31 cellular contexts compared by ENCODE assay signal in genomic region chr10:1698185-1698584, GRCh38. TPM values are rescaled to one million over a fixed set of nuclear protein-coding genes. Genes with fewer than 3 reads are reported as not detected.
"Had no signal": no experiment of that assay in that cellular context is flagged by ENCODE, and none has a peak within 500 bp of the region (broad histone marks: within the 10 kb centered on the region; RNA-seq: fewer than 3 reads in every experiment).

No MANE protein-coding gene starts in this region.

- H3K4me3 Mint-ChIP-seq: activated CD4-positive, alpha-beta memory T cell treated with anti-CD3 and anti-CD28 coated beads, Interleukin-2, amount 10 ng/mL, durations not matched to agents 7 days and 5 days; activated naive CD4-positive, alpha-beta T cell treated with anti-CD3 and anti-CD28 coated beads, Interleukin-2, amount 10 ng/mL, durations not matched to agents 7 days and 5 days; activated naive CD8-positive, alpha-beta T cell treated with anti-CD3 and anti-CD28 coated beads for 36 hours; activated T-helper 17 cell treated with anti-CD3 and anti-CD28 coated beads, Interleukin-2, amount 50 U/mL, for 72 hours; T-cell had no signal

- H3K27me3 ChIP-seq: ascending aorta, body of pancreas had no signal

- H3K36me3 ChIP-seq: ascending aorta had no signal

- H3K9me3 ChIP-seq: ascending aorta, body of pancreas had no signal

- H3K4me2 ChIP-seq: KMS-11, PC-9 had no signal

- DNase-seq: activated CD4-positive, alpha-beta memory T cell treated with anti-CD3 and anti-CD28 coated beads, Interleukin-2, amount 10 ng/mL, durations not matched to agents 7 days and 5 days; activated CD4-positive, alpha-beta T cell treated with anti-CD3 and anti-CD28 coated beads, Interleukin-2, amount 50 U/mL, for 1 hour; activated CD4-positive, CD25-positive, alpha-beta regulatory T cell; activated gamma-delta T cell; activated naive CD4-positive, alpha-beta T cell treated with anti-CD3 and anti-CD28 coated beads, Interleukin-2, amount 10 ng/mL, durations not matched to agents 7 days and 5 days; activated naive CD8-positive, alpha-beta T cell treated with anti-CD3 and anti-CD28 coated beads for 36 hours; activated T-cell treated with anti-CD3 and anti-CD28 coated beads for 4 hours; activated T-cell treated with anti-CD3 and anti-CD28 coated beads, Interleukin-2, amount 50 U/mL, for 48 hours; amniotic stem cell; body of pancreas; central memory CD4-positive, alpha-beta T cell; MM.1S; NCI-H1105; NCI-H1436 treated with DMSO at 0.1 percent for 48 hours; NCI-H187; NCI-H2081; NCI-H2227 treated with DMSO at 0.1 percent for 48 hours; NCI-H446 treated with DMSO at 0.1 percent for 48 hours; NCI-H524 treated with DMSO at 0.1 percent for 48 hours; NCI-H774; NK-92 treated with Interleukin-12 subunit alpha and Interleukin-12 subunit beta, amount 100 ng/mL, for 24 hours; PC-9; SHP77 treated with DMSO at 0.1 percent for 48 hours; T-cell; T-helper 2 cell; T1000 had no signal

- H3K4me3 ChIP-seq: ascending aorta, body of pancreas, PC-9 had no signal

- H3K36me3 Mint-ChIP-seq: activated naive CD4-positive, alpha-beta T cell treated with anti-CD3 and anti-CD28 coated beads, Interleukin-2, amount 10 ng/mL, durations not matched to agents 7 days and 5 days; activated naive CD8-positive, alpha-beta T cell treated with anti-CD3 and anti-CD28 coated beads for 36 hours; T-cell had no signal

- H3K9ac ChIP-seq: KMS-11 had no signal

- H3K27ac ChIP-seq: ascending aorta, body of pancreas, KMS-11, PC-9 had no signal

- H3K27ac Mint-ChIP-seq: activated CD4-positive, alpha-beta memory T cell treated with anti-CD3 and anti-CD28 coated beads, Interleukin-2, amount 10 ng/mL, durations not matched to agents 7 days and 5 days; activated naive CD4-positive, alpha-beta T cell treated with anti-CD3 and anti-CD28 coated beads, Interleukin-2, amount 10 ng/mL, durations not matched to agents 7 days and 5 days; activated naive CD8-positive, alpha-beta T cell treated with anti-CD3 and anti-CD28 coated beads for 36 hours; activated T-helper 17 cell treated with anti-CD3 and anti-CD28 coated beads, Interleukin-2, amount 50 U/mL, for 72 hours; T-cell had no signal

- H2AFZ ChIP-seq: PC-9 had no signal

- H3K4me1 ChIP-seq: ascending aorta, body of pancreas had no signal

- ATAC-seq: activated T-helper 17 cell treated with anti-CD3 and anti-CD28 coated beads, Interleukin-2, amount 50 U/mL, for 72 hours; body of pancreas; T-cell had no signal

- H3K4me1 Mint-ChIP-seq: activated CD4-positive, alpha-beta memory T cell treated with anti-CD3 and anti-CD28 coated beads, Interleukin-2, amount 10 ng/mL, durations not matched to agents 7 days and 5 days; activated naive CD4-positive, alpha-beta T cell treated with anti-CD3 and anti-CD28 coated beads, Interleukin-2, amount 10 ng/mL, durations not matched to agents 7 days and 5 days; activated naive CD8-positive, alpha-beta T cell treated with anti-CD3 and anti-CD28 coated beads for 36 hours; activated T-helper 17 cell treated with anti-CD3 and anti-CD28 coated beads, Interleukin-2, amount 50 U/mL, for 72 hours; T-cell had no signal

RNA-seq across cellular contexts. Expression of gene ADARB2, which starts 39.1 kb away (rescaled TPM):
- total RNA-seq: activated CD8-positive, alpha-beta memory T cell treated with anti-CD3 and anti-CD28 coated beads for 36 hours; activated naive CD8-positive, alpha-beta T cell treated with anti-CD3 and anti-CD28 coated beads for 36 hours; activated T-helper 17 cell treated with anti-CD3 and anti-CD28 coated beads, Interleukin-2, amount 50 U/mL, for 72 hours; ascending aorta; bronchial epithelial cell; PC-9 had no signal
